ENCODE assay signal across 19 cellular contexts in the genomic region with DNA sequence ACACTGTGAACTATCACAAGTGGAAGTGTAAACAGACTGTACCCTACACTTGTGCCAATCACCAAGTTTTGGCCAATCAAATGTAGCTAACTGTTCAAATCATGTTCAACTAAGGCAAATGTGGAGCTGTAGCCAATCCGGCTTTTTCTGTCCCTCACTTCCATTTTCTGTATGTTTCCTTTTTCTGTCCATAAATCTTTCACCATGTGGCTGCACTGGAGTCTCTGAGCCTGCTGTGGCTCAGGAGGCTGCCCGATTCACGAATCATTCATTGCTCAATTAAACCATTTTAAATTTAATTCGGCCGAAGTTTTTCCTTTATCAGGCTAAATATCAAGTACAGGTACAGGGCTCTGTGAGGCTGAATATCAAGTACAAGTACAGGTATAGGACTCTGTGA.
DNase-seq lines count a peak whose midpoint lies in the region; ATAC-seq and TF ChIP-seq lines count a peak whose summit lies in the region.
"Had no signal": no experiment of that assay in that cellular context is flagged by ENCODE, and none has a peak within 500 bp of the region (broad histone marks: within the 10 kb centered on the region; RNA-seq: fewer than 3 reads in every experiment).

No MANE protein-coding gene starts in this region.

- DNase-seq in AG10803 (ENCODE audit: low read depth) (peak; percentile 39), GM23248 (peak; percentile 40), amniotic epithelial cell (ENCODE audit: low read depth) (peak; percentile 28), foreskin keratinocyte (no peak), OCI-LY7 (ENCODE audit: low spot score) (no peak), testis (no peak), NCI-H1105 treated with DMSO at 0.1 percent for 48 hours (lab: John Stamatoyannopoulos, UW) (no peak)
- no peak for DNase-seq in activated CD8-positive, alpha-beta memory T cell treated with anti-CD3 and anti-CD28 coated beads, Interleukin-2, amount 10 ng/mL, durations not matched to agents 7 days and 5 days
- DNase-seq: Caco-2; CD4-positive, CD25-positive, alpha-beta regulatory T cell; CD8-positive, alpha-beta T cell; DMS153; DND-41; H9 had no signal

- peaks cover 24% of the 10 kb centered on the region for H3F3A ChIP-seq in GM23248 (ENCODE audit: insufficient read depth)

- H4K20me1 ChIP-seq in GM23248 (ENCODE audit: insufficient read depth) (no peaks in the 10 kb centered on the region), OCI-LY7 (ENCODE audit: insufficient read depth, low read length) (no peaks in the 10 kb centered on the region)
- H4K20me1 ChIP-seq: BLaER1 had no signal

- H3K27ac Mint-ChIP-seq in activated CD8-positive, alpha-beta memory T cell treated with anti-CD3 and anti-CD28 coated beads, Interleukin-2, amount 10 ng/mL, durations not matched to agents 7 days and 5 days = no peak overlapping the region
- H3K27ac Mint-ChIP-seq: B cell; CD4-positive, CD25-positive, alpha-beta regulatory T cell; CD8-positive, alpha-beta T cell; GM23338; H9 had no signal

- H3K4me2 ChIP-seq in GM23248 (ENCODE audit: unreplicated experiment) = no peak overlapping the region
- H3K4me2 ChIP-seq in OCI-LY7 (ENCODE audit: low read length) = no peak overlapping the region
- H3K4me2 ChIP-seq: BLaER1, GM23338 had no signal

- ATAC-seq in foreskin keratinocyte = no peak
- no peak for ATAC-seq in activated CD8-positive, alpha-beta memory T cell treated with anti-CD3 and anti-CD28 coated beads, Interleukin-2, amount 10 ng/mL, durations not matched to agents 7 days and 5 days
- ATAC-seq: CD8-positive, alpha-beta T cell; GM23338; HCT116 had no signal

- POLR2A ChIA-PET in OCI-LY7 (lab: Charles Lee) = interaction anchor here (0.9 kb wide), 2 partner anchors 8 to 22 kb away, joined by 4 read pairs; no protein-coding TSS in a partner anchor

- TF ChIP-seq POLR2A in testis (IDR thresholded peaks at IDR 0.05) = no peak

- no peaks in the 10 kb centered on the region for H3K36me3 ChIP-seq in GM23248 (ENCODE audit: low read depth)
- no peaks in the 10 kb centered on the region; the same call in 1 of the 2 replicates for H3K36me3 ChIP-seq in OCI-LY7 (ENCODE audit: insufficient read depth, low read length)
- H3K36me3 ChIP-seq in testis (ENCODE audit: low read depth, missing control alignments) = no peaks in the 10 kb centered on the region
- H3K36me3 ChIP-seq: BLaER1 had no signal

- no peaks in the 10 kb centered on the region for H3K36me3 Mint-ChIP-seq in activated CD8-positive, alpha-beta memory T cell treated with anti-CD3 and anti-CD28 coated beads, Interleukin-2, amount 10 ng/mL, durations not matched to agents 7 days and 5 days
- H3K36me3 Mint-ChIP-seq: CD4-positive, CD25-positive, alpha-beta regulatory T cell; CD8-positive, alpha-beta T cell had no signal

- H3K4me3 Mint-ChIP-seq in activated CD8-positive, alpha-beta memory T cell treated with anti-CD3 and anti-CD28 coated beads, Interleukin-2, amount 10 ng/mL, durations not matched to agents 7 days and 5 days = no peak overlapping the region
- H3K4me3 Mint-ChIP-seq: B cell; CD4-positive, CD25-positive, alpha-beta regulatory T cell; CD8-positive, alpha-beta T cell; GM23338; H9 had no signal

- no peaks in the 10 kb centered on the region for H3K27me3 Mint-ChIP-seq in activated CD8-positive, alpha-beta memory T cell treated with anti-CD3 and anti-CD28 coated beads, Interleukin-2, amount 10 ng/mL, durations not matched to agents 7 days and 5 days
- H3K27me3 Mint-ChIP-seq: B cell had no signal

- H3K4me3 ChIP-seq in AG10803 (ENCODE audit: low read length) (no peak overlapping the region), GM23248 (no peak overlapping the region), OCI-LY7 (ENCODE audit: low read depth, low read length, poor library complexity, severe bottlenecking) (no peak overlapping the region), testis (no peak overlapping the region)
- H3K4me3 ChIP-seq: BLaER1, GM23338 had no signal

- no peaks in the 10 kb centered on the region for H3K79me2 ChIP-seq in GM23248 (ENCODE audit: insufficient read depth)
- no peaks in the 10 kb centered on the region for H3K79me2 ChIP-seq in OCI-LY7 (ENCODE audit: insufficient read depth, low read depth, low read length)

- peaks cover 2% of the 10 kb centered on the region for H3K9me3 Mint-ChIP-seq in activated CD8-positive, alpha-beta memory T cell treated with anti-CD3 and anti-CD28 coated beads, Interleukin-2, amount 10 ng/mL, durations not matched to agents 7 days and 5 days (ENCODE audit: low read depth)
- H3K9me3 Mint-ChIP-seq: H9 had no signal

- peaks cover 17% of the 10 kb centered on the region for H3K4me1 ChIP-seq in GM23248 (ENCODE audit: insufficient read depth)
- H3K4me1 ChIP-seq in foreskin keratinocyte = peaks cover 32% of the 10 kb centered on the region
- H3K4me1 ChIP-seq in OCI-LY7 (ENCODE audit: insufficient read depth, low read length, poor library complexity, severe bottlenecking) = peaks cover 23% of the 10 kb centered on the region
- no peaks in the 10 kb centered on the region for H3K4me1 ChIP-seq in testis
- H3K4me1 ChIP-seq: BLaER1 had no signal

- no TSS peak for BruUV-seq in OCI-LY7 (replicated peaks; lab: Mats Ljungman, UMichigan)

- H3K9me2 ChIP-seq in GM23248 (ENCODE audit: insufficient read depth) (no peaks in the 10 kb centered on the region), OCI-LY7 (ENCODE audit: insufficient read depth, low read length) (no peaks in the 10 kb centered on the region)

- H3K9me3 ChIP-seq in GM23248 (ENCODE audit: low read depth) (no peaks in the 10 kb centered on the region), OCI-LY7 (ENCODE audit: low read length) (no peaks in the 10 kb centered on the region), testis (no peaks in the 10 kb centered on the region)
- H3K9me3 ChIP-seq: BLaER1, Caco-2 had no signal

- in situ Hi-C loops in GM23248 (cut with MboI) = no loop called here

- no peak overlapping the region for H3K9ac ChIP-seq in GM23248
- H3K9ac ChIP-seq: BLaER1 had no signal

- H3K4me1 Mint-ChIP-seq in activated CD8-positive, alpha-beta memory T cell treated with anti-CD3 and anti-CD28 coated beads, Interleukin-2, amount 10 ng/mL, durations not matched to agents 7 days and 5 days = no peaks in the 10 kb centered on the region
- H3K4me1 Mint-ChIP-seq: CD4-positive, CD25-positive, alpha-beta regulatory T cell had no signal

- H3K27me3 ChIP-seq in GM23248 (replicated peaks; ENCODE audit: insufficient read depth) (no peaks in the 10 kb centered on the region), foreskin keratinocyte (no peaks in the 10 kb centered on the region), testis (no peaks in the 10 kb centered on the region)
- H3K27me3 ChIP-seq: BLaER1 had no signal

- 77 to 84% methylated on average over 5 of the region's 5 CpGs for WGBS in GM23248 (ENCODE audit: low coverage in 1 of 2, low lambda C conversion rate in 2 of 2, missing lambda C conversion rate in 2 of 2), 2 experiments
- WGBS in testis, 2 donors = 89 to 92% methylated on average over 5 of the region's 5 CpGs

- H2AFZ ChIP-seq in GM23248 (no peak overlapping the region), OCI-LY7 (ENCODE audit: low read length) (no peak overlapping the region)
- H2AFZ ChIP-seq: GM23338 had no signal

- TF ChIP-seq CTCF in AG10803 (conservative IDR thresholded peaks at IDR 0.05; ENCODE audit: low read length) (no peak), foreskin keratinocyte (conservative IDR thresholded peaks at IDR 0.05) (no peak), OCI-LY7 (conservative IDR thresholded peaks at IDR 0.05; ENCODE audit: low read length) (no peak), testis (IDR thresholded peaks at IDR 0.05) (no peak)

- intact Hi-C loops in OCI-LY7 (cut with micrococcal nuclease; ENCODE audit: unreplicated experiment) (no loop called here), testis (cut with DNase I; ENCODE audit: low total_unique reads) (no loop called here)

- CTCF ChIA-PET in OCI-LY7 (lab: Charles Lee; ENCODE audit: unreplicated experiment) = no interaction called here
- CTCF ChIA-PET in activated CD8-positive, alpha-beta memory T cell treated with anti-CD3 and anti-CD28 coated beads, Interleukin-2, amount 10 ng/mL, durations not matched to agents 7 days and 5 days (lab: Charles Lee) = no interaction called here

- H3K27ac ChIP-seq in GM23248 (no peak overlapping the region), foreskin keratinocyte (peak overlapping the region; percentile 72), OCI-LY7 (ENCODE audit: low read depth, low read length, poor library complexity, severe bottlenecking) (no peak overlapping the region), testis (no peak overlapping the region)
- H3K27ac ChIP-seq: BLaER1, C4-2B had no signal

Comparison
In these comparisons a context has a peak if more than half of its experiments do, and no peak if none do; other contexts are left out.
1. DNase-seq: peak in AG10803 (single experiment), GM23248 (single experiment) and amniotic epithelial cell (single experiment); none in foreskin keratinocyte (0 of 2), OCI-LY7 (single experiment), activated CD8-positive, alpha-beta memory T cell treated with anti-CD3 and anti-CD28 coated beads, Interleukin-2, amount 10 ng/mL, durations not matched to agents 7 days and 5 days (single experiment), testis (single experiment) and NCI-H1105 treated with DMSO at 0.1 percent for 48 hours (single experiment).